In the genomic region with DNA sequence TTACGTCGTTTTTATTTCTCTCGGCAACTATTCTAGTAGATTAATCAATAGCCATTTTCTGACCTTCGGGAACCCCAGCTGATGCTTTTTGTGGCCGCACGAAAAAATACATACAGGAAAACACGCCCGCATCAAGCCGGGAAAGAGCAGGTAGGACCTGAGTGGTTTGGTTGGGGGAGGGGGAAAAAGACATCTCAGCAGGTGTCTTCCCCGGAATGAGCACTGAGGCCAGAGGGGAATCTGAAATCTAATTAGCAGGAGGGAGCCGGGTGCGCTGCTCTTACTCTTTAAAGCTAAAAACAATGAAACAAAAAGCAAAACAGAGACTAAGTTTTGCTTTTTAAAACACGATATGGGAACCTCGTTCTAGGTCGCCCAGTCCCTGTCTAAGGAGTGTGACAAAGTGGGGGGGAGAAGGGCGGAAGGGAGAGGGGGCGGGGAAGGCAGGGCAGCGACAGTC, we compare ENCODE assay signal across 8 cellular contexts. TPM values are rescaled to one million over a fixed set of nuclear protein-coding genes. Genes with fewer than 3 reads are reported as not detected.
A peak's percentile ranks its signal among the peaks of the same experiment; 100 is the strongest.
DNase-seq lines count a peak whose midpoint lies in the region; ATAC-seq and TF ChIP-seq lines count a peak whose summit lies in the region.

No MANE protein-coding gene starts in this region.

- H3K4me3 Mint-ChIP-seq in T-helper 1 cell treated with Interleukin-12 subunit alpha and Interleukin-12 subunit beta and Interleukin-4 antibody, amounts not matched to agents 30 μg/mL and 1 μg/mL, for 36 hours = peak overlapping the region; percentile 72

- H3F3A ChIP-seq in OCI-LY1 (ENCODE audit: insufficient read depth, low read length) = no peaks in the 10 kb centered on the region

- no peaks in the 10 kb centered on the region for H3K27me3 ChIP-seq in OCI-LY1 (ENCODE audit: insufficient read depth, low read length)

- no peaks in the 10 kb centered on the region for H3K9me2 ChIP-seq in OCI-LY1 (ENCODE audit: low read depth, low read length)

- H2AFZ ChIP-seq in OCI-LY1 (ENCODE audit: low read length) = no peak overlapping the region

- peak overlapping the region; percentile 57 for H3K9ac ChIP-seq in OCI-LY1 (ENCODE audit: low read length)

- H3K36me3 Mint-ChIP-seq in T-helper 1 cell treated with Interleukin-12 subunit alpha and Interleukin-12 subunit beta and Interleukin-4 antibody, amounts not matched to agents 30 μg/mL and 1 μg/mL, for 36 hours (ENCODE audit: low read depth) = peaks cover 16% of the 10 kb centered on the region

- no peaks in the 10 kb centered on the region for H3K36me3 ChIP-seq in OCI-LY1 (ENCODE audit: insufficient read depth, low read length)

- H3K27me3 Mint-ChIP-seq in T-helper 1 cell treated with Interleukin-12 subunit alpha and Interleukin-12 subunit beta and Interleukin-4 antibody, amounts not matched to agents 30 μg/mL and 1 μg/mL, for 36 hours (ENCODE audit: low read depth) = peaks cover 79% of the 10 kb centered on the region

- DNase-seq in T-helper 1 cell (no peak), fibroblast of the aortic adventitia (ENCODE audit: low read depth) (no peak), left lobe of liver (ENCODE audit: low spot score) (no peak), D341Med (ENCODE audit: low spot score) (no peak), globus pallidus (ENCODE audit: low spot score) (no peak)

- peaks cover 15% of the 10 kb centered on the region for H3K4me1 ChIP-seq in OCI-LY1 (ENCODE audit: insufficient read depth, low read length, severe bottlenecking)

- peak overlapping the region; percentile 86 for H3K27ac Mint-ChIP-seq in T-helper 1 cell treated with Interleukin-12 subunit alpha and Interleukin-12 subunit beta and Interleukin-4 antibody, amounts not matched to agents 30 μg/mL and 1 μg/mL, for 36 hours

- peaks cover 12% of the 10 kb centered on the region for H3K9me3 Mint-ChIP-seq in T-helper 1 cell treated with Interleukin-12 subunit alpha and Interleukin-12 subunit beta and Interleukin-4 antibody, amounts not matched to agents 30 μg/mL and 1 μg/mL, for 36 hours

- H3K4me1 Mint-ChIP-seq in T-helper 1 cell treated with Interleukin-12 subunit alpha and Interleukin-12 subunit beta and Interleukin-4 antibody, amounts not matched to agents 30 μg/mL and 1 μg/mL, for 36 hours (ENCODE audit: low read depth) = peaks cover 35% of the 10 kb centered on the region

- H4K20me1 ChIP-seq in OCI-LY1 (ENCODE audit: insufficient read depth, low read length) = no peaks in the 10 kb centered on the region

- H3K79me2 ChIP-seq in OCI-LY1 (ENCODE audit: insufficient read depth, low read length) = no peaks in the 10 kb centered on the region

- H3K4me3 ChIP-seq in OCI-LY1 (ENCODE audit: low read depth, low read length, poor library complexity, severe bottlenecking) (peak overlapping the region; percentile 65), fibroblast of the aortic adventitia (ENCODE audit: low read depth, low read length) (peak overlapping the region; percentile 63), skin epidermis (peak overlapping the region; percentile 33 to 54 (median 42))

- no peaks in the 10 kb centered on the region for H3K9me3 ChIP-seq in OCI-LY1 (ENCODE audit: low read length)

- H3K27ac ChIP-seq in OCI-LY1 (ENCODE audit: low read depth, low read length, poor library complexity, severe bottlenecking) (no peak overlapping the region), skin epidermis (no peak overlapping the region)

- ATAC-seq in left lobe of liver = no peak

- no peak for TF ChIP-seq CTCF in OCI-LY1 (IDR thresholded peaks at IDR 0.05; ENCODE audit: low read length)
- no peak for TF ChIP-seq CTCF in fibroblast of the aortic adventitia (IDR thresholded peaks at IDR 0.05; ENCODE audit: insufficient read depth, low read length)

- peak overlapping the region; percentile 57 for H3K4me2 ChIP-seq in OCI-LY1 (ENCODE audit: low read length)

RNA-seq across cellular contexts. Expression of a gene that starts 0.5 kb away (rescaled TPM):
- not detected in 2 replicates for total RNA-seq in fibroblast of the aortic adventitia (ENCODE audit: low replicate concordance)
- 0.15 TPM for total RNA-seq in left lobe of liver

RNA-seq across cellular contexts. Expression of a gene that starts 45.6 kb away (rescaled TPM):
- 3.8 and 15.5 TPM in 2 replicates for total RNA-seq in fibroblast of the aortic adventitia (ENCODE audit: low replicate concordance)
- total RNA-seq in left lobe of liver = 5.4 TPM
